ENCODE assay signal across 1 cellular context in the genomic region with DNA sequence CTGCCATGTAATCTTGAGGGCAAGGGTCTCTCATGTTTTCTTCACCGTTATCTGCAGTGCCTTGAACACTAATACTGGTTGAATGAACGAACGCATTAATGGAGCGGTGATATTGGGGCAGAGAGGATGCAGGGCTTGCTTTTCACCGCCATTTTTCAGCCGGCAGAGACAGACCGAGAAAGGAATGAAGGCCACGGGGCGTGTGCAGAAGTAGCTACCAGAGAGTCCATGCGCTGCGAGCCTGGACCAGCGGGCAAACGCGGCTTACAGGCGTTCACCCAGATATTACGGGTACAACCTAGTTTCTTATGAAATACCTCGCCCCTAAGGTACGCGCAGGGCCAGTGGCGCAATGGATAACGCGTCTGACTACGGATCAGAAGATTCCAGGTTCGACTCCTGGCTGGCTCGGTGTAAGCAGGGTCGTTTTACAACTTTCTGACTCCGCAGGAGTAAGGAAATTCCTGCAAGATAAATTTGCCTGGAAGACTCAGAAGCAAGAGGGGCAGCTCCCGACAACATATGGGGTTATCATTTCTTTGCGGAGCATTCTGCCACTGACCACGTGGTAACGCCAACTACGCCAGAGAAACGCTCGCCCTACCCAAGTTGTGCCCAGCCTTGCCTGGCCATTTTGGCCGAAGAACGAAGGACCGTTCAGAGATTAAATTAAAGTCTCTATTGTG.
TF ChIP-seq lines count a peak whose summit lies in the region.

No MANE protein-coding gene starts in this region.

TF ChIP-seq in WTC11, 78 proteins besides CTCF, POLR2A, EP300 and RAD21 (continued from another document and continues in another):
- TF ChIP-seq, protein P1, sequence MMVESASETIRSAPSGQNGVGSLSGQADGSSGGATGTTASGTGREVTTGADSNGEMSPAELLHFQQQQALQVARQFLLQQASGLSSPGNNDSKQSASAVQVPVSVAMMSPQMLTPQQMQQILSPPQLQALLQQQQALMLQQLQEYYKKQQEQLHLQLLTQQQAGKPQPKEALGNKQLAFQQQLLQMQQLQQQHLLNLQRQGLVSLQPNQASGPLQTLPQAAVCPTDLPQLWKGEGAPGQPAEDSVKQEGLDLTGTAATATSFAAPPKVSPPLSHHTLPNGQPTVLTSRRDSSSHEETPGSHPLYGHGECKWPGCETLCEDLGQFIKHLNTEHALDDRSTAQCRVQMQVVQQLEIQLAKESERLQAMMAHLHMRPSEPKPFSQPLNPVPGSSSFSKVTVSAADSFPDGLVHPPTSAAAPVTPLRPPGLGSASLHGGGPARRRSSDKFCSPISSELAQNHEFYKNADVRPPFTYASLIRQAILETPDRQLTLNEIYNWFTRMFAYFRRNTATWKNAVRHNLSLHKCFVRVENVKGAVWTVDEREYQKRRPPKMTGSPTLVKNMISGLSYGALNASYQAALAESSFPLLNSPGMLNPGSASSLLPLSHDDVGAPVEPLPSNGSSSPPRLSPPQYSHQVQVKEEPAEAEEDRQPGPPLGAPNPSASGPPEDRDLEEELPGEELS (CRISPR knock-in tag; IDR thresholded peaks at IDR 0.05), result no peak
- no peak for TF ChIP-seq ZNF423 (CRISPR knock-in tag; IDR thresholded peaks at IDR 0.05)
- TF ChIP-seq RORB (CRISPR knock-in tag; IDR thresholded peaks at IDR 0.05), result no peak
- TF ChIP-seq ZNF671 (CRISPR knock-in tag; IDR thresholded peaks at IDR 0.05), result no peak
- no peak for TF ChIP-seq MYBL2 (CRISPR knock-in tag; IDR thresholded peaks at IDR 0.05)
- no peak for TF ChIP-seq IRF2 (CRISPR knock-in tag; IDR thresholded peaks at IDR 0.05; ENCODE audit: borderline replicate concordance, low read depth)
- TF ChIP-seq, protein P2, sequence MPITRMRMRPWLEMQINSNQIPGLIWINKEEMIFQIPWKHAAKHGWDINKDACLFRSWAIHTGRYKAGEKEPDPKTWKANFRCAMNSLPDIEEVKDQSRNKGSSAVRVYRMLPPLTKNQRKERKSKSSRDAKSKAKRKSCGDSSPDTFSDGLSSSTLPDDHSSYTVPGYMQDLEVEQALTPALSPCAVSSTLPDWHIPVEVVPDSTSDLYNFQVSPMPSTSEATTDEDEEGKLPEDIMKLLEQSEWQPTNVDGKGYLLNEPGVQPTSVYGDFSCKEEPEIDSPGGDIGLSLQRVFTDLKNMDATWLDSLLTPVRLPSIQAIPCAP (CRISPR knock-in tag; IDR thresholded peaks at IDR 0.05), result 0 out of 2 replicates have a peak, but pooled peaks have one; percentile 27
- no peak for TF ChIP-seq ZNF138 (CRISPR knock-in tag; conservative IDR thresholded peaks at IDR 0.05)
- TF ChIP-seq ZNF396 (CRISPR knock-in tag; IDR thresholded peaks at IDR 0.05; ENCODE audit: borderline replicate concordance), result no peak
- no peak for TF ChIP-seq ZNF263 (CRISPR knock-in tag; IDR thresholded peaks at IDR 0.05; ENCODE audit: low read depth)
- TF ChIP-seq, protein P3, sequence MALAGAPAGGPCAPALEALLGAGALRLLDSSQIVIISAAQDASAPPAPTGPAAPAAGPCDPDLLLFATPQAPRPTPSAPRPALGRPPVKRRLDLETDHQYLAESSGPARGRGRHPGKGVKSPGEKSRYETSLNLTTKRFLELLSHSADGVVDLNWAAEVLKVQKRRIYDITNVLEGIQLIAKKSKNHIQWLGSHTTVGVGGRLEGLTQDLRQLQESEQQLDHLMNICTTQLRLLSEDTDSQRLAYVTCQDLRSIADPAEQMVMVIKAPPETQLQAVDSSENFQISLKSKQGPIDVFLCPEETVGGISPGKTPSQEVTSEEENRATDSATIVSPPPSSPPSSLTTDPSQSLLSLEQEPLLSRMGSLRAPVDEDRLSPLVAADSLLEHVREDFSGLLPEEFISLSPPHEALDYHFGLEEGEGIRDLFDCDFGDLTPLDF (CRISPR knock-in tag; IDR thresholded peaks at IDR 0.05), result no peak
- TF ChIP-seq, protein P4, sequence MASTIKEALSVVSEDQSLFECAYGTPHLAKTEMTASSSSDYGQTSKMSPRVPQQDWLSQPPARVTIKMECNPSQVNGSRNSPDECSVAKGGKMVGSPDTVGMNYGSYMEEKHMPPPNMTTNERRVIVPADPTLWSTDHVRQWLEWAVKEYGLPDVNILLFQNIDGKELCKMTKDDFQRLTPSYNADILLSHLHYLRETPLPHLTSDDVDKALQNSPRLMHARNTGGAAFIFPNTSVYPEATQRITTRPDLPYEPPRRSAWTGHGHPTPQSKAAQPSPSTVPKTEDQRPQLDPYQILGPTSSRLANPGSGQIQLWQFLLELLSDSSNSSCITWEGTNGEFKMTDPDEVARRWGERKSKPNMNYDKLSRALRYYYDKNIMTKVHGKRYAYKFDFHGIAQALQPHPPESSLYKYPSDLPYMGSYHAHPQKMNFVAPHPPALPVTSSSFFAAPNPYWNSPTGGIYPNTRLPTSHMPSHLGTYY (CRISPR knock-in tag; IDR thresholded peaks at IDR 0.05), result no peak
- TF ChIP-seq EMX1 (CRISPR knock-in tag; IDR thresholded peaks at IDR 0.05), result peak; percentile 64; the same call in 1 of the 2 replicates
- TF ChIP-seq, protein P5, sequence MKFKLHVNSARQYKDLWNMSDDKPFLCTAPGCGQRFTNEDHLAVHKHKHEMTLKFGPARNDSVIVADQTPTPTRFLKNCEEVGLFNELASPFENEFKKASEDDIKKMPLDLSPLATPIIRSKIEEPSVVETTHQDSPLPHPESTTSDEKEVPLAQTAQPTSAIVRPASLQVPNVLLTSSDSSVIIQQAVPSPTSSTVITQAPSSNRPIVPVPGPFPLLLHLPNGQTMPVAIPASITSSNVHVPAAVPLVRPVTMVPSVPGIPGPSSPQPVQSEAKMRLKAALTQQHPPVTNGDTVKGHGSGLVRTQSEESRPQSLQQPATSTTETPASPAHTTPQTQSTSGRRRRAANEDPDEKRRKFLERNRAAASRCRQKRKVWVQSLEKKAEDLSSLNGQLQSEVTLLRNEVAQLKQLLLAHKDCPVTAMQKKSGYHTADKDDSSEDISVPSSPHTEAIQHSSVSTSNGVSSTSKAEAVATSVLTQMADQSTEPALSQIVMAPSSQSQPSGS (CRISPR knock-in tag; IDR thresholded peaks at IDR 0.05; ENCODE audit: borderline replicate concordance, low read depth), result no peak
- TF ChIP-seq, protein P6, sequence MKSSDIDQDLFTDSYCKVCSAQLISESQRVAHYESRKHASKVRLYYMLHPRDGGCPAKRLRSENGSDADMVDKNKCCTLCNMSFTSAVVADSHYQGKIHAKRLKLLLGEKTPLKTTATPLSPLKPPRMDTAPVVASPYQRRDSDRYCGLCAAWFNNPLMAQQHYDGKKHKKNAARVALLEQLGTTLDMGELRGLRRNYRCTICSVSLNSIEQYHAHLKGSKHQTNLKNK (CRISPR knock-in tag; IDR thresholded peaks at IDR 0.05), result no peak
- no peak for TF ChIP-seq JUN (CRISPR knock-in tag; IDR thresholded peaks at IDR 0.05)
- no peak for TF ChIP-seq FOXJ3 (CRISPR knock-in tag; IDR thresholded peaks at IDR 0.05; ENCODE audit: borderline replicate concordance)
- TF ChIP-seq, protein P7, sequence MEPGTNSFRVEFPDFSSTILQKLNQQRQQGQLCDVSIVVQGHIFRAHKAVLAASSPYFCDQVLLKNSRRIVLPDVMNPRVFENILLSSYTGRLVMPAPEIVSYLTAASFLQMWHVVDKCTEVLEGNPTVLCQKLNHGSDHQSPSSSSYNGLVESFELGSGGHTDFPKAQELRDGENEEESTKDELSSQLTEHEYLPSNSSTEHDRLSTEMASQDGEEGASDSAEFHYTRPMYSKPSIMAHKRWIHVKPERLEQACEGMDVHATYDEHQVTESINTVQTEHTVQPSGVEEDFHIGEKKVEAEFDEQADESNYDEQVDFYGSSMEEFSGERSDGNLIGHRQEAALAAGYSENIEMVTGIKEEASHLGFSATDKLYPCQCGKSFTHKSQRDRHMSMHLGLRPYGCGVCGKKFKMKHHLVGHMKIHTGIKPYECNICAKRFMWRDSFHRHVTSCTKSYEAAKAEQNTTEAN (CRISPR knock-in tag; IDR thresholded peaks at IDR 0.05), result no peak
- TF ChIP-seq, protein P8, sequence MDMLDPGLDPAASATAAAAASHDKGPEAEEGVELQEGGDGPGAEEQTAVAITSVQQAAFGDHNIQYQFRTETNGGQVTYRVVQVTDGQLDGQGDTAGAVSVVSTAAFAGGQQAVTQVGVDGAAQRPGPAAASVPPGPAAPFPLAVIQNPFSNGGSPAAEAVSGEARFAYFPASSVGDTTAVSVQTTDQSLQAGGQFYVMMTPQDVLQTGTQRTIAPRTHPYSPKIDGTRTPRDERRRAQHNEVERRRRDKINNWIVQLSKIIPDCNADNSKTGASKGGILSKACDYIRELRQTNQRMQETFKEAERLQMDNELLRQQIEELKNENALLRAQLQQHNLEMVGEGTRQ (CRISPR knock-in tag; IDR thresholded peaks at IDR 0.05), result peak; percentile 82
- TF ChIP-seq PRRX2 (CRISPR knock-in tag; IDR thresholded peaks at IDR 0.05), result 0 out of 2 replicates have a peak, but pooled peaks have one; percentile 10
- no peak for TF ChIP-seq GRHL2 (CRISPR knock-in tag; IDR thresholded peaks at IDR 0.05; ENCODE audit: insufficient replicate concordance, severe bottlenecking)
- TF ChIP-seq, protein P9, sequence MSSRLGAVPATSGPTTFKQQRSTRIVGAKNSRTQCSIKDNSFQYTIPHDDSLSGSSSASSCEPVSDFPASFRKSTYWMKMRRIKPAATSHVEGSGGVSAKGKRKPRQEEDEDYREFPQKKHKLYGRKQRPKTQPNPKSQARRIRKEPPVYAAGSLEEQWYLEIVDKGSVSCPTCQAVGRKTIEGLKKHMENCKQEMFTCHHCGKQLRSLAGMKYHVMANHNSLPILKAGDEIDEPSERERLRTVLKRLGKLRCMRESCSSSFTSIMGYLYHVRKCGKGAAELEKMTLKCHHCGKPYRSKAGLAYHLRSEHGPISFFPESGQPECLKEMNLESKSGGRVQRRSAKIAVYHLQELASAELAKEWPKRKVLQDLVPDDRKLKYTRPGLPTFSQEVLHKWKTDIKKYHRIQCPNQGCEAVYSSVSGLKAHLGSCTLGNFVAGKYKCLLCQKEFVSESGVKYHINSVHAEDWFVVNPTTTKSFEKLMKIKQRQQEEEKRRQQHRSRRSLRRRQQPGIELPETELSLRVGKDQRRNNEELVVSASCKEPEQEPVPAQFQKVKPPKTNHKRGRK (CRISPR knock-in tag; IDR thresholded peaks at IDR 0.05; ENCODE audit: borderline replicate concordance), result no peak
- TF ChIP-seq GTF2I (CRISPR knock-in tag; conservative IDR thresholded peaks at IDR 0.05), result no peak
- TF ChIP-seq NFATC4 (CRISPR knock-in tag; IDR thresholded peaks at IDR 0.05), result no peak
- TF ChIP-seq, protein P10, sequence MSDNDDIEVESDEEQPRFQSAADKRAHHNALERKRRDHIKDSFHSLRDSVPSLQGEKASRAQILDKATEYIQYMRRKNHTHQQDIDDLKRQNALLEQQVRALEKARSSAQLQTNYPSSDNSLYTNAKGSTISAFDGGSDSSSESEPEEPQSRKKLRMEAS (CRISPR knock-in tag; IDR thresholded peaks at IDR 0.05), result 0 out of 2 replicates have a peak, but pooled peaks have one; percentile 57
- TF ChIP-seq, protein P11, sequence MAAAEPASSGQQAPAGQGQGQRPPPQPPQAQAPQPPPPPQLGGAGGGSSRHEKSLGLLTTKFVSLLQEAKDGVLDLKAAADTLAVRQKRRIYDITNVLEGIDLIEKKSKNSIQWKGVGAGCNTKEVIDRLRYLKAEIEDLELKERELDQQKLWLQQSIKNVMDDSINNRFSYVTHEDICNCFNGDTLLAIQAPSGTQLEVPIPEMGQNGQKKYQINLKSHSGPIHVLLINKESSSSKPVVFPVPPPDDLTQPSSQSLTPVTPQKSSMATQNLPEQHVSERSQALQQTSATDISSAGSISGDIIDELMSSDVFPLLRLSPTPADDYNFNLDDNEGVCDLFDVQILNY (CRISPR knock-in tag; IDR thresholded peaks at IDR 0.05), result no peak
- TF ChIP-seq CBFB (CRISPR knock-in tag; IDR thresholded peaks at IDR 0.05; ENCODE audit: low read depth), result no peak
- peak; percentile 91 for TF ChIP-seq ETV6 (CRISPR knock-in tag; IDR thresholded peaks at IDR 0.05)
- peak; percentile 86; the same call in 1 of the 2 replicates for TF ChIP-seq TEAD1 (CRISPR knock-in tag; IDR thresholded peaks at IDR 0.05)
- no peak for TF ChIP-seq RELA (CRISPR knock-in tag; IDR thresholded peaks at IDR 0.05; ENCODE audit: borderline replicate concordance)
- no peak for TF ChIP-seq NR3C1 (CRISPR knock-in tag; conservative IDR thresholded peaks at IDR 0.05; ENCODE audit: low read depth)
- TF ChIP-seq GABPB1 (CRISPR knock-in tag; IDR thresholded peaks at IDR 0.05), result peak; percentile 96
- TF ChIP-seq NR2C2 (CRISPR knock-in tag; IDR thresholded peaks at IDR 0.05), result no peak
- TF ChIP-seq, protein P12, sequence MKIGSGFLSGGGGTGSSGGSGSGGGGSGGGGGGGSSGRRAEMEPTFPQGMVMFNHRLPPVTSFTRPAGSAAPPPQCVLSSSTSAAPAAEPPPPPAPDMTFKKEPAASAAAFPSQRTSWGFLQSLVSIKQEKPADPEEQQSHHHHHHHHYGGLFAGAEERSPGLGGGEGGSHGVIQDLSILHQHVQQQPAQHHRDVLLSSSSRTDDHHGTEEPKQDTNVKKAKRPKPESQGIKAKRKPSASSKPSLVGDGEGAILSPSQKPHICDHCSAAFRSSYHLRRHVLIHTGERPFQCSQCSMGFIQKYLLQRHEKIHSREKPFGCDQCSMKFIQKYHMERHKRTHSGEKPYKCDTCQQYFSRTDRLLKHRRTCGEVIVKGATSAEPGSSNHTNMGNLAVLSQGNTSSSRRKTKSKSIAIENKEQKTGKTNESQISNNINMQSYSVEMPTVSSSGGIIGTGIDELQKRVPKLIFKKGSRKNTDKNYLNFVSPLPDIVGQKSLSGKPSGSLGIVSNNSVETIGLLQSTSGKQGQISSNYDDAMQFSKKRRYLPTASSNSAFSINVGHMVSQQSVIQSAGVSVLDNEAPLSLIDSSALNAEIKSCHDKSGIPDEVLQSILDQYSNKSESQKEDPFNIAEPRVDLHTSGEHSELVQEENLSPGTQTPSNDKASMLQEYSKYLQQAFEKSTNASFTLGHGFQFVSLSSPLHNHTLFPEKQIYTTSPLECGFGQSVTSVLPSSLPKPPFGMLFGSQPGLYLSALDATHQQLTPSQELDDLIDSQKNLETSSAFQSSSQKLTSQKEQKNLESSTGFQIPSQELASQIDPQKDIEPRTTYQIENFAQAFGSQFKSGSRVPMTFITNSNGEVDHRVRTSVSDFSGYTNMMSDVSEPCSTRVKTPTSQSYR (CRISPR knock-in tag; IDR thresholded peaks at IDR 0.05), result no peak
- TF ChIP-seq ELF4 (CRISPR knock-in tag; IDR thresholded peaks at IDR 0.05; ENCODE audit: low read depth), result no peak
- TF ChIP-seq, protein P13, sequence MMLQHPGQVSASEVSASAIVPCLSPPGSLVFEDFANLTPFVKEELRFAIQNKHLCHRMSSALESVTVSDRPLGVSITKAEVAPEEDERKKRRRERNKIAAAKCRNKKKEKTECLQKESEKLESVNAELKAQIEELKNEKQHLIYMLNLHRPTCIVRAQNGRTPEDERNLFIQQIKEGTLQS (CRISPR knock-in tag; conservative IDR thresholded peaks at IDR 0.05), result no peak
- no peak for TF ChIP-seq NFYB (CRISPR knock-in tag; conservative IDR thresholded peaks at IDR 0.05; ENCODE audit: low read depth)
- TF ChIP-seq, protein P14, sequence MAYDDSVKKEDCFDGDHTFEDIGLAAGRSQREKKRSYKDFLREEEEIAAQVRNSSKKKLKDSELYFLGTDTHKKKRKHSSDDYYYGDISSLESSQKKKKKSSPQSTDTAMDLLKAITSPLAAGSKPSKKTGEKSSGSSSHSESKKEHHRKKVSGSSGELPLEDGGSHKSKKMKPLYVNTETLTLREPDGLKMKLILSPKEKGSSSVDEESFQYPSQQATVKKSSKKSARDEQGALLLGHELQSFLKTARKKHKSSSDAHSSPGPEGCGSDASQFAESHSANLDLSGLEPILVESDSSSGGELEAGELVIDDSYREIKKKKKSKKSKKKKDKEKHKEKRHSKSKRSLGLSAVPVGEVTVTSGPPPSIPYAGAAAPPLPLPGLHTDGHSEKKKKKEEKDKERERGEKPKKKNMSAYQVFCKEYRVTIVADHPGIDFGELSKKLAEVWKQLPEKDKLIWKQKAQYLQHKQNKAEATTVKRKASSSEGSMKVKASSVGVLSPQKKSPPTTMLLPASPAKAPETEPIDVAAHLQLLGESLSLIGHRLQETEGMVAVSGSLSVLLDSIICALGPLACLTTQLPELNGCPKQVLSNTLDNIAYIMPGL (CRISPR knock-in tag; IDR thresholded peaks at IDR 0.05), result peak; percentile 85
- TF ChIP-seq TCF7 (CRISPR knock-in tag; IDR thresholded peaks at IDR 0.05; ENCODE audit: low read depth), result no peak
